Comparison of ENCODE assay signal across 8 cellular contexts in genomic region chr1:205121660-205122488, GRCh38. TPM values are rescaled to one million over a fixed set of nuclear protein-coding genes. Genes with fewer than 3 reads are reported as not detected.
DNase-seq lines count a peak whose midpoint lies in the region; ATAC-seq and TF ChIP-seq lines count a peak whose summit lies in the region.

RBBP5 (minus strand) TSS chr1:205121978; CDS start chr1:205121873, 105 bp downstream.

- WGBS in ovary, 3 donors: 0% methylated on average over 46 of the region's 46 CpGs

- no peak for TF ChIP-seq EP300 in ovary (IDR thresholded peaks at IDR 0.05)

- peak within 1 kb of the TSS; percentile 96 for H3K4me3 Mint-ChIP-seq in activated naive CD8-positive, alpha-beta T cell treated with anti-CD3 and anti-CD28 coated beads for 36 hours

- H3K36me3 ChIP-seq in ovary (no peaks in the 10 kb centered on the region), tibial artery (peaks cover 7 to 13% (median 10%) of the 10 kb centered on the region in 3 donors)

- H3K4me1 ChIP-seq in ovary (ENCODE audit: insufficient read depth): peaks cover 9% of the 10 kb centered on the region
- H3K4me1 ChIP-seq in tibial artery: peaks cover 0 to 36% (median 25%) of the 10 kb centered on the region in 4 donors

- ATAC-seq in HG02610 (IDR thresholded peaks at IDR 0.05; ENCODE audit: unreplicated experiment): peak; percentile 97

- H3K9me3 Mint-ChIP-seq in activated naive CD8-positive, alpha-beta T cell treated with anti-CD3 and anti-CD28 coated beads for 36 hours: no peaks in the 10 kb centered on the region

- peaks cover 2% of the 10 kb centered on the region for H3K36me3 Mint-ChIP-seq in activated naive CD8-positive, alpha-beta T cell treated with anti-CD3 and anti-CD28 coated beads for 36 hours

- peak within 1 kb of the TSS; percentile 59 to 93 for H3K27ac ChIP-seq in ovary
- peak within 1 kb of the TSS; percentile 87 to 92 for H3K27ac ChIP-seq in tibial artery

- H3K9me3 ChIP-seq in ovary (no peaks in the 10 kb centered on the region), tibial artery (no peaks in the 10 kb centered on the region)

- peaks cover 30% of the 10 kb centered on the region for H3K4me1 Mint-ChIP-seq in activated naive CD8-positive, alpha-beta T cell treated with anti-CD3 and anti-CD28 coated beads for 36 hours

- intact Hi-C loops in head of caudate nucleus (cut with DNase I): loop anchor here (5.0 kb wide), 2 partner anchors 90 to 135 kb away; partner anchors contain the start of gene DSTYK
- intact Hi-C loops in ovary (cut with DNase I): loop anchor here in 1 of 4 donors (10.0 kb wide), 1 partner anchor 133 kb away; no protein-coding TSS in a partner anchor
- intact Hi-C loops in tibial artery (cut with DNase I; ENCODE audit: low total_unique reads): loop anchor here (1.0 to 5.0 kb wide), 2 partner anchors 89 to 135 kb away; partner anchors contain the start of gene DSTYK

- H3K27ac Mint-ChIP-seq in activated naive CD8-positive, alpha-beta T cell treated with anti-CD3 and anti-CD28 coated beads for 36 hours: peak within 1 kb of the TSS; percentile 99

- no peaks in the 10 kb centered on the region for H3K27me3 ChIP-seq in ovary
- no peaks in the 10 kb centered on the region for H3K27me3 ChIP-seq in tibial artery

- DNase-seq in NCI-H1092 treated with DMSO at 0.1 percent for 48 hours (lab: John Stamatoyannopoulos, UW) (peak; percentile 99), SKM-1 treated with dmso at 0.1 percent for 144 hours (lab: John Stamatoyannopoulos, UW; ENCODE audit: unreplicated experiment) (peak; percentile 99), head of caudate nucleus (peak; percentile 91 to 99 (median 96)), ovary (peak; percentile 88 to 95 (median 94)), tibial artery (peak; percentile 94 to 97)
- DNase-seq in activated naive CD8-positive, alpha-beta T cell treated with anti-CD3 and anti-CD28 coated beads for 36 hours: peak; percentile 94

- TF ChIP-seq CTCF in ovary (IDR thresholded peaks at IDR 0.05) (peak in 2 of 3 donors; percentile 29 to 69), tibial artery (IDR thresholded peaks at IDR 0.05) (peak; percentile 30 to 55)

- peak within 1 kb of the TSS; percentile 83 for H3K4me3 ChIP-seq in ovary
- H3K4me3 ChIP-seq in tibial artery: peak within 1 kb of the TSS; percentile 76 to 96

- peak; percentile 85 for TF ChIP-seq POLR2A in GM10847 (IDR thresholded peaks at IDR 0.05; ENCODE audit: extremely low read depth, insufficient read length)
- TF ChIP-seq POLR2A in ovary (IDR thresholded peaks at IDR 0.05): peak; percentile 65

- H3K27me3 Mint-ChIP-seq in activated naive CD8-positive, alpha-beta T cell treated with anti-CD3 and anti-CD28 coated beads for 36 hours: no peaks in the 10 kb centered on the region

RNA-seq across cellular contexts. Expression of gene RBBP5, which starts in this region (rescaled TPM):
- 10 to 100 TPM; 22.7 to 26.9 TPM for total RNA-seq in activated naive CD8-positive, alpha-beta T cell treated with anti-CD3 and anti-CD28 coated beads for 36 hours
- 10 to 100 TPM in 6 of 7 donors, 1 to 10 TPM in 1; 10.0 to 19.1 (median 15.1) TPM for total RNA-seq in ovary
- 10 to 100 TPM in 1 of 2 donors, 1 to 10 TPM in 1; 6.8 to 16.7 TPM for polyA plus RNA-seq in ovary

Comparison
In these comparisons a context has a peak if more than half of its experiments do, and no peak if none do; other contexts are left out.
1. Peak in every context shown above with its lines: DNase-seq, ATAC-seq, H3K4me3 ChIP-seq and H3K27ac ChIP-seq.